Comparison of ENCODE assay signal across 8 cellular contexts in genomic region chr18:2846638-2847340, GRCh38. TPM values are rescaled to one million over a fixed set of nuclear protein-coding genes. Genes with fewer than 3 reads are reported as not detected.
DNase-seq lines count a peak whose midpoint lies in the region; ATAC-seq and TF ChIP-seq lines count a peak whose summit lies in the region.

EMILIN2 (plus strand) TSS chr18:2847006; CDS start chr18:2847189, 183 bp downstream.

- peak; percentile 33 to 65 for TF ChIP-seq EP300 in tibial nerve (IDR thresholded peaks at IDR 0.05)

- TF ChIP-seq POLR2A in tibial nerve (IDR thresholded peaks at IDR 0.05) = peak in 1 of 2 donors; percentile 46

- H3K4me1 ChIP-seq in muscle layer of colon (ENCODE audit: insufficient read depth, low read length) (no peaks in the 10 kb centered on the region), tibial nerve (peaks cover 0 to 38% (median 14%) of the 10 kb centered on the region in 4 donors)

- H3K27ac ChIP-seq in muscle layer of colon (ENCODE audit: low read depth, low read length) = peak within 1 kb of the TSS; percentile 66
- H3K27ac ChIP-seq in tibial nerve = peak within 1 kb of the TSS; percentile 14 to 85 (median 77)

- H3K4me3 ChIP-seq in GM12864 (ENCODE audit: low read depth, low read length) (peak within 1 kb of the TSS; percentile 62), muscle layer of colon (ENCODE audit: low read depth in 1 of 2, low read length in 2 of 2) (peak within 1 kb of the TSS; percentile 38 to 43), tibial nerve (peak within 1 kb of the TSS; percentile 28 to 65 (median 55))

- H3K27me3 ChIP-seq in muscle layer of colon (ENCODE audit: control insufficient read depth in 1 of 2, insufficient read depth in 2 of 2, low read length in 2 of 2) = peaks cover 0 to 11% of the 10 kb centered on the region in 2 donors
- H3K27me3 ChIP-seq in tibial nerve = peaks cover 0 to 27% of the 10 kb centered on the region in 2 donors

- DNase-seq in GM12864 (ENCODE audit: low read depth) = no peak
- peak; percentile 48 for DNase-seq in activated CD4-positive, alpha-beta T cell treated with anti-CD3 and anti-CD28 coated beads, Interleukin-2, amount 50 U/mL, for 1 hour
- DNase-seq in epidermal melanocyte (ENCODE audit: insufficient read length, low spot score) = peak; percentile 22
- peak; percentile 61 to 77 for DNase-seq in tibial nerve (ENCODE audit: low spot score in 2 of 2)
- no peak for DNase-seq in DMS 273 treated with DMSO at 0.1 percent for 48 hours (lab: John Stamatoyannopoulos, UW)
- DNase-seq in NCI-H748 (lab: John Stamatoyannopoulos, UW; ENCODE audit: unreplicated experiment) = no peak

- peak; percentile 34 for ATAC-seq in HG03045 (IDR thresholded peaks at IDR 0.05; ENCODE audit: unreplicated experiment)

- no peaks in the 10 kb centered on the region for H3K36me3 ChIP-seq in muscle layer of colon (ENCODE audit: insufficient read depth, low read length)
- H3K36me3 ChIP-seq in tibial nerve = no peaks in the 10 kb centered on the region

- TF ChIP-seq CTCF in GM12864 (IDR thresholded peaks at IDR 0.05; ENCODE audit: low read depth, low read length, missing control alignments) (no peak), tibial nerve (IDR thresholded peaks at IDR 0.05) (peak in 1 of 5 experiments; percentile 19)

- H3K9ac ChIP-seq in muscle layer of colon (ENCODE audit: low read length) = no peak within 1 kb of the TSS

- H3K9me3 ChIP-seq in muscle layer of colon (ENCODE audit: low read length) = no peaks in the 10 kb centered on the region
- H3K9me3 ChIP-seq in tibial nerve = no peaks in the 10 kb centered on the region

- WGBS in tibial nerve, 2 donors = 1% methylated on average over 52 to 55 of the region's 82 CpGs

RNA-seq across cellular contexts. Expression of gene EMILIN2, which starts in this region (rescaled TPM):
- total RNA-seq in tibial nerve = 10 to 100 TPM; 29.1 to 70.8 (median 36.3) TPM

Comparison
In these comparisons a context has a peak if more than half of its experiments do, and no peak if none do; other contexts are left out.
1. DNase-seq: peak in activated CD4-positive, alpha-beta T cell treated with anti-CD3 and anti-CD28 coated beads, Interleukin-2, amount 50 U/mL, for 1 hour (single experiment), epidermal melanocyte (single experiment) and tibial nerve (2 of 2); none in GM12864 (single experiment), DMS 273 treated with DMSO at 0.1 percent for 48 hours (single experiment) and NCI-H748 (single experiment).
2. Peak in every context shown above with its lines, with median percentiles within 50 percentile points of each other: H3K4me3 ChIP-seq.